In the genomic region with DNA sequence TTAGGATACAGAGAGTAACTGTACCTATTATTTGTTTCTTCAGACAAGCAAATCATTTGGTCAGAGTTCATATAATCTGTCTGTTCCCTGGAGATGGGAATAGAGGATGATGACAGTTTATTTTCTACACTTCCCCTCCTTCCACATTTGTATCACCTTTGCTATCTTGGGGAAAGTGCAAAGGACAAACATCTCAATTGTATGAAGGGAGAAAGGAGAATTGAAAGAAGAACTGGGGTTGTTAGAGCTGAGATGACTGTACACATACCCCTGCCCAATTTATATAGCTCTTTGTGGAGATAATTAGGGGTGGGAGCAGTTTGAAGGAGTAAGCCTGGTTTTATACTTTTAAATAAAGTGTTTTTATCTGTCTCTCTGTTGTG, we compare ENCODE assay signal across 12 cellular contexts. TPM values are rescaled to one million over a fixed set of nuclear protein-coding genes. Genes with fewer than 3 reads are reported as not detected.
A peak's percentile ranks its signal among the peaks of the same experiment; 100 is the strongest.
DNase-seq lines count a peak whose midpoint lies in the region; ATAC-seq and TF ChIP-seq lines count a peak whose summit lies in the region.
"Had no signal": no experiment of that assay in that cellular context is flagged by ENCODE, and none has a peak within 500 bp of the region (broad histone marks: within the 10 kb centered on the region; RNA-seq: fewer than 3 reads in every experiment).

No MANE protein-coding gene starts in this region.

- no peak for TF ChIP-seq RAD21 in SK-N-SH (IDR thresholded peaks at IDR 0.05; ENCODE audit: low read length)

- BruUV-seq in mammary epithelial cell (replicated peaks; lab: Mats Ljungman, UMichigan): TSS peak; percentile 52

- H3K4me2 ChIP-seq in SK-N-SH (peak overlapping the region; percentile 72), mammary epithelial cell (ENCODE audit: insufficient read depth, low read depth, low read length) (peak overlapping the region; percentile 74)

- H4K20me1 ChIP-seq in SK-N-SH (ENCODE audit: insufficient read depth) (no peaks in the 10 kb centered on the region), mammary epithelial cell (ENCODE audit: insufficient read depth, low read length) (no peaks in the 10 kb centered on the region)

- TF ChIP-seq EP300 in SK-N-SH (IDR thresholded peaks at IDR 0.05; ENCODE audit: borderline replicate concordance in 1 of 2, low read depth in 1 of 2, low read length in 1 of 2): no peak
- no peak for TF ChIP-seq EP300 in upper lobe of left lung (IDR thresholded peaks at IDR 0.05)

- intact Hi-C loops in mammary epithelial cell (cut with micrococcal nuclease): loop anchor here (2.0 kb wide), 1 partner anchor 58 kb away; no protein-coding TSS in a partner anchor
- intact Hi-C loops in mucosa of descending colon (cut with DNase I, micrococcal nuclease): no loop called here

- DNase-seq in SK-N-SH (no peak), mammary epithelial cell (no peak), mucosa of descending colon (no peak), upper lobe of left lung (no peak)
- DNase-seq in T-helper 2 cell treated with Interferon-gamma antibody and Interleukin-4, amounts not matched to agents 5 μg/mL and 100 μg/mL, for 36 hours (ENCODE audit: low spot score): no peak
- DNase-seq: activated naive CD8-positive, alpha-beta T cell treated with anti-CD3 and anti-CD28 coated beads, Interleukin-2, amount 10 ng/mL, durations not matched to agents 7 days and 5 days; NCI-H1092 treated with DMSO at 0.1 percent for 48 hours; stimulated activated CD4-positive, alpha-beta T cell treated with anti-CD3 and anti-CD28 coated beads, Interleukin-2, amount 100 ng/mL, for 24 hours had no signal

- peak overlapping the region; percentile 67 for H3K9ac ChIP-seq in SK-N-SH
- H3K9ac ChIP-seq in mammary epithelial cell (ENCODE audit: insufficient read depth, low read length): peak overlapping the region; percentile 77

- peaks cover 23% of the 10 kb centered on the region for H3K4me1 Mint-ChIP-seq in T-helper 2 cell treated with Interferon-gamma antibody and Interleukin-4, amounts not matched to agents 5 μg/mL and 100 μg/mL, for 36 hours (ENCODE audit: low read depth)

- peaks cover 19% of the 10 kb centered on the region for H3F3A ChIP-seq in SK-N-SH (replicated peaks; ENCODE audit: insufficient read depth)

- peaks cover 27 to 30% of the 10 kb centered on the region in 2 experiments for H3K4me1 ChIP-seq in SK-N-SH (ENCODE audit: control insufficient read depth in 1 of 2, insufficient read depth in 2 of 2, low read depth in 1 of 2, low read length in 1 of 2)
- H3K4me1 ChIP-seq in mammary epithelial cell (ENCODE audit: insufficient read depth, low read length): peaks cover 38% of the 10 kb centered on the region
- H3K4me1 ChIP-seq in mucosa of descending colon (ENCODE audit: low read depth): peaks cover 49% of the 10 kb centered on the region
- peaks cover 57 to 62% (median 60%) of the 10 kb centered on the region in 4 donors for H3K4me1 ChIP-seq in upper lobe of left lung

- TF ChIP-seq POLR2A in upper lobe of left lung (IDR thresholded peaks at IDR 0.05): no peak

- no peak overlapping the region for H3K4me3 Mint-ChIP-seq in T-helper 2 cell treated with Interferon-gamma antibody and Interleukin-4, amounts not matched to agents 5 μg/mL and 100 μg/mL, for 36 hours
- H3K4me3 Mint-ChIP-seq: activated naive CD8-positive, alpha-beta T cell treated with anti-CD3 and anti-CD28 coated beads, Interleukin-2, amount 10 ng/mL, durations not matched to agents 7 days and 5 days; T-cell had no signal

- TF ChIP-seq CTCF in SK-N-SH (IDR thresholded peaks at IDR 0.05) (no peak), mammary epithelial cell (conservative IDR thresholded peaks at IDR 0.05 in 1 of 2, IDR thresholded peaks at IDR 0.05 in 1 of 2; ENCODE audit: extremely low read depth in 1 of 2, insufficient read depth in 1 of 2, low read depth in 1 of 2, low read length in 2 of 2) (no peak), mucosa of descending colon (IDR thresholded peaks at IDR 0.05) (no peak), upper lobe of left lung (IDR thresholded peaks at IDR 0.05) (no peak)

- peak overlapping the region; percentile 73; the same call in 1 of the 2 replicates for H2AFZ ChIP-seq in SK-N-SH (ENCODE audit: low read depth)
- H2AFZ ChIP-seq in mammary epithelial cell (ENCODE audit: low read depth, low read length): peak overlapping the region; percentile 79

- ATAC-seq in SK-N-SH treated with all-trans-retinoic acid at 6 μM for 48 hours: no peak
- peak; percentile 6 for ATAC-seq in mucosa of descending colon
- no peak for ATAC-seq in upper lobe of left lung (ENCODE audit: low FRiP score in 2 of 2)
- ATAC-seq in GM19023 (IDR thresholded peaks at IDR 0.05; ENCODE audit: unreplicated experiment): no peak
- no peak for ATAC-seq in HG02623 (IDR thresholded peaks at IDR 0.05; ENCODE audit: unreplicated experiment)

- peaks cover 8% of the 10 kb centered on the region for H3K36me3 Mint-ChIP-seq in T-helper 2 cell treated with Interferon-gamma antibody and Interleukin-4, amounts not matched to agents 5 μg/mL and 100 μg/mL, for 36 hours (ENCODE audit: low read depth)
- H3K36me3 Mint-ChIP-seq: activated naive CD8-positive, alpha-beta T cell treated with anti-CD3 and anti-CD28 coated beads, Interleukin-2, amount 10 ng/mL, durations not matched to agents 7 days and 5 days had no signal

- H3K79me2 ChIP-seq in SK-N-SH (ENCODE audit: insufficient read depth): no peaks in the 10 kb centered on the region
- no peaks in the 10 kb centered on the region for H3K79me2 ChIP-seq in mammary epithelial cell (ENCODE audit: insufficient read depth, low read length)

- in situ Hi-C loops in mammary epithelial cell (cut with MboI; ENCODE audit: low sequenced_read_pairs in 2 of 2): loop anchor here in 1 of 2 donors (5.0 kb wide), 1 partner anchor 34 kb away; no protein-coding TSS in a partner anchor

- peak overlapping the region; percentile 92 to 99 for H3K27ac ChIP-seq in SK-N-SH (ENCODE audit: low read depth in 2 of 2, low read length in 1 of 2)
- peak overlapping the region; percentile 89 for H3K27ac ChIP-seq in mammary epithelial cell (ENCODE audit: insufficient read depth, low read depth, low read length)
- peak overlapping the region; percentile 94 to 98 (median 98) for H3K27ac ChIP-seq in upper lobe of left lung

- CTCF ChIA-PET in SK-N-SH (lab: Yijun Ruan, JAX) (interaction anchor here (1.2 to 8.2 kb wide), 14 partner anchors 11 to 132 kb away, joined by 3 to 187 read pairs (median 11); a partner anchor contains a TSS), mammary epithelial cell (lab: Charles Lee; ENCODE audit: low non-redundant PET) (no interaction called here)

- no peak overlapping the region for H3K27ac Mint-ChIP-seq in T-helper 2 cell treated with Interferon-gamma antibody and Interleukin-4, amounts not matched to agents 5 μg/mL and 100 μg/mL, for 36 hours
- H3K27ac Mint-ChIP-seq: activated naive CD8-positive, alpha-beta T cell treated with anti-CD3 and anti-CD28 coated beads, Interleukin-2, amount 10 ng/mL, durations not matched to agents 7 days and 5 days; T-cell had no signal

- dilution Hi-C loops in mammary epithelial cell (cut with HindIII; ENCODE audit: low sequenced_read_pairs): no loop called here

- no peak overlapping the region for H3K4me3 ChIP-seq in SK-N-SH (ENCODE audit: low read depth in 2 of 2, low read length in 1 of 2)
- H3K4me3 ChIP-seq in mammary epithelial cell (replicated peaks in 1 of 3; ENCODE audit: insufficient read depth in 1 of 3, low read depth in 2 of 3, low read length in 3 of 3): no peak overlapping the region
- H3K4me3 ChIP-seq in mucosa of descending colon: no peak overlapping the region
- peak overlapping the region in 2 of 4 donors; percentile 25 to 33 for H3K4me3 ChIP-seq in upper lobe of left lung

- H3K27me3 ChIP-seq in SK-N-SH (ENCODE audit: insufficient read depth) (no peaks in the 10 kb centered on the region), mammary epithelial cell (ENCODE audit: insufficient read depth, low read length) (no peaks in the 10 kb centered on the region), upper lobe of left lung (no peaks in the 10 kb centered on the region)

- POLR2A ChIA-PET in SK-N-SH (lab: Yijun Ruan, JAX): interaction anchor here (1.5 to 2.3 kb wide), 3 partner anchors 14 to 28 kb away, joined by 5 to 8 read pairs (median 7); a partner anchor contains a TSS

- no peaks in the 10 kb centered on the region for H3K9me2 ChIP-seq in SK-N-SH

- no peaks in the 10 kb centered on the region for H3K27me3 Mint-ChIP-seq in T-helper 2 cell treated with Interferon-gamma antibody and Interleukin-4, amounts not matched to agents 5 μg/mL and 100 μg/mL, for 36 hours (ENCODE audit: low read depth)
- H3K27me3 Mint-ChIP-seq: activated naive CD8-positive, alpha-beta T cell treated with anti-CD3 and anti-CD28 coated beads, Interleukin-2, amount 10 ng/mL, durations not matched to agents 7 days and 5 days; T-cell had no signal

- no peaks in the 10 kb centered on the region for H3K9me3 Mint-ChIP-seq in T-helper 2 cell treated with Interferon-gamma antibody and Interleukin-4, amounts not matched to agents 5 μg/mL and 100 μg/mL, for 36 hours
- H3K9me3 Mint-ChIP-seq: activated naive CD8-positive, alpha-beta T cell treated with anti-CD3 and anti-CD28 coated beads, Interleukin-2, amount 10 ng/mL, durations not matched to agents 7 days and 5 days; T-cell had no signal

- H3K9me3 ChIP-seq in SK-N-SH (no peaks in the 10 kb centered on the region), mammary epithelial cell (replicated peaks; ENCODE audit: insufficient read depth, low read length) (no peaks in the 10 kb centered on the region), mucosa of descending colon (no peaks in the 10 kb centered on the region), upper lobe of left lung (no peaks in the 10 kb centered on the region)

- H3K36me3 ChIP-seq in SK-N-SH (replicated peaks in 1 of 2; ENCODE audit: control insufficient read depth in 1 of 2, insufficient read depth in 2 of 2, low read length in 1 of 2): peaks cover 0 to 5% of the 10 kb centered on the region in 2 experiments
- H3K36me3 ChIP-seq in mammary epithelial cell (ENCODE audit: insufficient read depth, low read length): no peaks in the 10 kb centered on the region
- H3K36me3 ChIP-seq in mucosa of descending colon (ENCODE audit: low read depth): no peaks in the 10 kb centered on the region
- H3K36me3 ChIP-seq in upper lobe of left lung: no peaks in the 10 kb centered on the region

RNA-seq across cellular contexts. Expression of a gene that starts 14.0 kb away (rescaled TPM):
- polyA plus RNA-seq in SK-N-SH (2012; rRNA removed): 15.8 and 17.3 TPM in 2 replicates
- polyA plus RNA-seq in SK-N-SH (2012; cell fraction: cytosol; rRNA removed): 18.3 and 24.3 TPM in 2 replicates
- polyA plus RNA-seq in SK-N-SH (2012; cell fraction: nucleus; rRNA removed): 12.2 and 13.1 TPM in 2 replicates
- total RNA-seq in mammary epithelial cell: 10 to 100 TPM in 1 of 2 donors, 1 to 10 TPM in 1; 4.7 to 10.0 TPM
- 7.3 TPM for polyA plus RNA-seq in mammary epithelial cell
- polyA minus RNA-seq in mammary epithelial cell: 10.9 TPM
- total RNA-seq in mucosa of descending colon: 10 to 100 TPM; 15.7 to 26.8 (median 19.5) TPM
- total RNA-seq in upper lobe of left lung: 10 to 100 TPM; 18.7 to 25.7 (median 22.5) TPM

RNA-seq across cellular contexts. Expression of a gene that starts 14.1 kb away (rescaled TPM):
- polyA plus RNA-seq in SK-N-SH (2012; rRNA removed): 2.6 and 3.6 TPM in 2 replicates
- 1.7 and 2.4 TPM in 2 replicates for polyA plus RNA-seq in SK-N-SH (2012; cell fraction: cytosol; rRNA removed)
- polyA plus RNA-seq in SK-N-SH (2012; cell fraction: nucleus; rRNA removed): 9.4 and 13.1 TPM in 2 replicates
- 1 to 10 TPM; 1.3 to 1.6 TPM for total RNA-seq in mammary epithelial cell
- 1.1 TPM for polyA plus RNA-seq in mammary epithelial cell
- 0.21 TPM for polyA minus RNA-seq in mammary epithelial cell
- total RNA-seq in mucosa of descending colon: under 1 TPM; 0.14 to 0.63 (median 0.41) TPM
- total RNA-seq in upper lobe of left lung: 1 to 10 TPM in 2 of 6 donors, under 1 TPM in 4; 0.30 to 2.6 (median 0.73) TPM

RNA-seq across cellular contexts. Expression of a gene that starts 17.9 kb away (rescaled TPM):
- polyA plus RNA-seq in SK-N-SH (2012; rRNA removed) (44.6 and 77.3 TPM in 2 replicates), mammary epithelial cell (56.2 TPM)
- polyA plus RNA-seq in SK-N-SH (2012; cell fraction: cytosol; rRNA removed): 60.3 and 73.3 TPM in 2 replicates
- 41.9 and 93.1 TPM in 2 replicates for polyA plus RNA-seq in SK-N-SH (2012; cell fraction: nucleus; rRNA removed)
- total RNA-seq in mammary epithelial cell (100 to 1,000 TPM in 1 of 2 donors, 10 to 100 TPM in 1; 92.8 to 355 TPM), mucosa of descending colon (1,000 to 10,000 TPM in 1 of 3 donors, 100 to 1,000 TPM in 2; 683 to 1,682 (median 830) TPM), upper lobe of left lung (1,000 to 10,000 TPM in 3 of 6 donors, 100 to 1,000 TPM in 3; 703 to 1,481 (median 910) TPM)
- 73.1 TPM for polyA minus RNA-seq in mammary epithelial cell

RNA-seq across cellular contexts. Expression of a gene that starts 20.7 kb away (rescaled TPM):
- 39.1 and 39.4 TPM in 2 replicates for polyA plus RNA-seq in SK-N-SH (2012; rRNA removed)
- polyA plus RNA-seq in SK-N-SH (2012; cell fraction: cytosol; rRNA removed): 46.0 and 49.7 TPM in 2 replicates
- 22.1 and 26.1 TPM in 2 replicates for polyA plus RNA-seq in SK-N-SH (2012; cell fraction: nucleus; rRNA removed)
- total RNA-seq in mammary epithelial cell: 10 to 100 TPM; 16.0 TPM
- 22.8 TPM for polyA plus RNA-seq in mammary epithelial cell
- polyA minus RNA-seq in mammary epithelial cell: 27.2 TPM
- 10 to 100 TPM in 2 of 3 donors, 1 to 10 TPM in 1; 3.9 to 34.3 (median 10.2) TPM for total RNA-seq in mucosa of descending colon
- 10 to 100 TPM in 5 of 6 donors, 1 to 10 TPM in 1; 5.2 to 35.6 (median 16.5) TPM for total RNA-seq in upper lobe of left lung

RNA-seq across cellular contexts. Expression of a gene that starts 43.1 kb away (rescaled TPM):
- 0.05 TPM in 1 of 2 replicates, not detected in the other for polyA plus RNA-seq in SK-N-SH (2012; rRNA removed)
- polyA plus RNA-seq in SK-N-SH (2012; cell fraction: cytosol; rRNA removed): 0.10 TPM in 1 of 2 replicates, not detected in the other
- not detected in 2 replicates for polyA plus RNA-seq in SK-N-SH (2012; cell fraction: nucleus; rRNA removed)
- total RNA-seq in mammary epithelial cell: not detected
- polyA plus RNA-seq in mammary epithelial cell: not detected
- not detected for polyA minus RNA-seq in mammary epithelial cell
- total RNA-seq in mucosa of descending colon: not detected
- not detected for total RNA-seq in upper lobe of left lung
- total RNA-seq: activated naive CD8-positive, alpha-beta T cell treated with anti-CD3 and anti-CD28 coated beads, Interleukin-2, amount 10 ng/mL, durations not matched to agents 7 days and 5 days; T-cell had no signal
